Comparison of ENCODE assay signal across 1 cellular context in the genomic region with DNA sequence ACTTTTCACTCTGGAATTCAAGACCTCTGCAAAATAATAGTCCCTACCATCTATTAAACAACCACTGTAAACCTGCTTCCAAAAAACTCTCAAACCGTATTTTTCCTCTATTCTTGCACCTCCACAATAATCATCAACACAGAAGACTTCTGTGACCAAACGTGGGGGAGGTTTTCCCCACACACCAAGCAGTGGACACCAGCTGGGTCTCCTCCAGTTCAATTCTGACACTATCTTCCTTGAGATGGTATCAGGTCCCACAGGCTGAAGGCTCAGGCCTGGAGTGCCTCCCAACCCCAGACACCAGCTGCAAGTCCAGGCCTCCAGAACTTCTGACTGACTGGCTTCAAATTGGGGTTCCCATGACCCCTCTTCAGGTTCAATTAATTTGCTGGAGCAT.
A peak's percentile ranks its signal among the peaks of the same experiment; 100 is the strongest.
TF ChIP-seq lines count a peak whose summit lies in the region.

No MANE protein-coding gene starts in this region.

TF ChIP-seq in K562, 482 proteins besides CTCF, POLR2A, EP300 and RAD21 (continued from another document and continues in another):
- TF ChIP-seq, protein P1, sequence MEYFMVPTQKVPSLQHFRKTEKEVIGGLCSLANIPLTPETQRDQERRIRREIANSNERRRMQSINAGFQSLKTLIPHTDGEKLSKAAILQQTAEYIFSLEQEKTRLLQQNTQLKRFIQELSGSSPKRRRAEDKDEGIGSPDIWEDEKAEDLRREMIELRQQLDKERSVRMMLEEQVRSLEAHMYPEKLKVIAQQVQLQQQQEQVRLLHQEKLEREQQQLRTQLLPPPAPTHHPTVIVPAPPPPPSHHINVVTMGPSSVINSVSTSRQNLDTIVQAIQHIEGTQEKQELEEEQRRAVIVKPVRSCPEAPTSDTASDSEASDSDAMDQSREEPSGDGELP (CRISPR knock-in tag; IDR thresholded peaks at IDR 0.05; ENCODE audit: borderline replicate concordance), result peak; percentile 73
- TF ChIP-seq TARDBP (IDR thresholded peaks at IDR 0.05) (no peak), NEUROD1 (IDR thresholded peaks at IDR 0.05; ENCODE audit: borderline replicate concordance, low read depth, low read length, partially characterized antibody) (no peak), ZNF695 (CRISPR knock-in tag; IDR thresholded peaks at IDR 0.05) (no peak), ZNF174 (CRISPR knock-in tag; IDR thresholded peaks at IDR 0.05) (no peak), GATAD2A (IDR thresholded peaks at IDR 0.05) (0 out of 2 replicates have a peak, but pooled peaks have one; percentile 59), SIN3A (IDR thresholded peaks at IDR 0.05; ENCODE audit: borderline replicate concordance in 2 of 2, control insufficient read depth in 1 of 2, low read depth in 2 of 2, low read length in 2 of 2) (no peak), IRF2 (CRISPR knock-in tag; IDR thresholded peaks at IDR 0.05) (no peak), TRIM28 (IDR thresholded peaks at IDR 0.05) (no peak), TCF7 (IDR thresholded peaks at IDR 0.05; ENCODE audit: borderline replicate concordance) (no peak), CBX5 (IDR thresholded peaks at IDR 0.05; ENCODE audit: borderline replicate concordance, low read depth) (no peak), ARHGAP35 (IDR thresholded peaks at IDR 0.05; ENCODE audit: partially characterized antibody) (no peak), ETV1 (tag; conservative IDR thresholded peaks at IDR 0.05; ENCODE audit: low read depth) (no peak), NCOA4 (IDR thresholded peaks at IDR 0.05; ENCODE audit: partially characterized antibody) (no peak), TBL1XR1 (IDR thresholded peaks at IDR 0.05; ENCODE audit: low read length in 2 of 2) (peak in 1 of 2 experiments; percentile 58; a peak in 1 of 4 replicates), TBP (optimal IDR thresholded peaks at IDR 0.05; ENCODE audit: low read depth, low read length) (no peak), ETV5 (CRISPR knock-in tag; IDR thresholded peaks at IDR 0.05; ENCODE audit: low read depth) (no peak), POLR2AphosphoS5 (IDR thresholded peaks at IDR 0.05; ENCODE audit: control insufficient read depth, insufficient read depth, low read depth, low read length) (no peak), ELF4 (CRISPR knock-in tag; IDR thresholded peaks at IDR 0.05) (0 out of 2 replicates have a peak, but pooled peaks have one; percentile 9), EGR1 (conservative IDR thresholded peaks at IDR 0.05) (no peak), TAF15 (IDR thresholded peaks at IDR 0.05; ENCODE audit: low read depth, low read length) (no peak), YBX1 (IDR thresholded peaks at IDR 0.05) (no peak), CREM (IDR thresholded peaks at IDR 0.05; ENCODE audit: low read depth) (0 out of 2 replicates have a peak, but pooled peaks have one; percentile 20), ZFX (CRISPR knock-in tag; IDR thresholded peaks at IDR 0.05) (no peak), TCF3 (CRISPR knock-in tag; IDR thresholded peaks at IDR 0.05) (0 out of 2 replicates have a peak, but pooled peaks have one; percentile 19), NFE2 (IDR thresholded peaks at IDR 0.05; ENCODE audit: low read depth) (no peak), ZNF3 (CRISPR knock-in tag; IDR thresholded peaks at IDR 0.05) (no peak), ZNF766 (CRISPR knock-in tag; conservative IDR thresholded peaks at IDR 0.05) (peak; percentile 43; the same call in 1 of the 2 replicates), ZNF408 (CRISPR knock-in tag; IDR thresholded peaks at IDR 0.05; ENCODE audit: low read depth) (no peak), RHOXF2B (CRISPR knock-in tag; conservative IDR thresholded peaks at IDR 0.05) (no peak), ZNF77 (CRISPR knock-in tag; IDR thresholded peaks at IDR 0.05) (no peak), RNF2 (IDR thresholded peaks at IDR 0.05) (no peak), SMARCA4 (IDR thresholded peaks at IDR 0.05) (peak; percentile 62; the same call in 1 of the 2 replicates), MEIS2 (IDR thresholded peaks at IDR 0.05; ENCODE audit: partially characterized antibody) (peak; percentile 16), ZNF699 (CRISPR knock-in tag; IDR thresholded peaks at IDR 0.05; ENCODE audit: insufficient replicate concordance) (no peak), NR2C1 (IDR thresholded peaks at IDR 0.05) (no peak), NR2C1 (tag; IDR thresholded peaks at IDR 0.05) (no peak), MYNN (IDR thresholded peaks at IDR 0.05) (peak; percentile 36; the same call in 1 of the 2 replicates), MYNN (CRISPR knock-in tag; IDR thresholded peaks at IDR 0.05) (no peak), CBX1 (IDR thresholded peaks at IDR 0.05; ENCODE audit: low read depth) (no peak), MTA1 (IDR thresholded peaks at IDR 0.05; ENCODE audit: borderline replicate concordance) (peak; percentile 24; the same call in 1 of the 2 replicates), NUFIP1 (IDR thresholded peaks at IDR 0.05; ENCODE audit: partially characterized antibody) (no peak), CCAR2 (IDR thresholded peaks at IDR 0.05; ENCODE audit: low read depth, low read length) (no peak), DACH1 (IDR thresholded peaks at IDR 0.05; ENCODE audit: partially characterized antibody) (peak; percentile 18), DPF2 (IDR thresholded peaks at IDR 0.05) (peak; percentile 63; the same call in 1 of the 2 replicates), NCOR1 (IDR thresholded peaks at IDR 0.05) (peak; percentile 43; the same call in 1 of the 2 replicates)
- TF ChIP-seq, protein P2, sequence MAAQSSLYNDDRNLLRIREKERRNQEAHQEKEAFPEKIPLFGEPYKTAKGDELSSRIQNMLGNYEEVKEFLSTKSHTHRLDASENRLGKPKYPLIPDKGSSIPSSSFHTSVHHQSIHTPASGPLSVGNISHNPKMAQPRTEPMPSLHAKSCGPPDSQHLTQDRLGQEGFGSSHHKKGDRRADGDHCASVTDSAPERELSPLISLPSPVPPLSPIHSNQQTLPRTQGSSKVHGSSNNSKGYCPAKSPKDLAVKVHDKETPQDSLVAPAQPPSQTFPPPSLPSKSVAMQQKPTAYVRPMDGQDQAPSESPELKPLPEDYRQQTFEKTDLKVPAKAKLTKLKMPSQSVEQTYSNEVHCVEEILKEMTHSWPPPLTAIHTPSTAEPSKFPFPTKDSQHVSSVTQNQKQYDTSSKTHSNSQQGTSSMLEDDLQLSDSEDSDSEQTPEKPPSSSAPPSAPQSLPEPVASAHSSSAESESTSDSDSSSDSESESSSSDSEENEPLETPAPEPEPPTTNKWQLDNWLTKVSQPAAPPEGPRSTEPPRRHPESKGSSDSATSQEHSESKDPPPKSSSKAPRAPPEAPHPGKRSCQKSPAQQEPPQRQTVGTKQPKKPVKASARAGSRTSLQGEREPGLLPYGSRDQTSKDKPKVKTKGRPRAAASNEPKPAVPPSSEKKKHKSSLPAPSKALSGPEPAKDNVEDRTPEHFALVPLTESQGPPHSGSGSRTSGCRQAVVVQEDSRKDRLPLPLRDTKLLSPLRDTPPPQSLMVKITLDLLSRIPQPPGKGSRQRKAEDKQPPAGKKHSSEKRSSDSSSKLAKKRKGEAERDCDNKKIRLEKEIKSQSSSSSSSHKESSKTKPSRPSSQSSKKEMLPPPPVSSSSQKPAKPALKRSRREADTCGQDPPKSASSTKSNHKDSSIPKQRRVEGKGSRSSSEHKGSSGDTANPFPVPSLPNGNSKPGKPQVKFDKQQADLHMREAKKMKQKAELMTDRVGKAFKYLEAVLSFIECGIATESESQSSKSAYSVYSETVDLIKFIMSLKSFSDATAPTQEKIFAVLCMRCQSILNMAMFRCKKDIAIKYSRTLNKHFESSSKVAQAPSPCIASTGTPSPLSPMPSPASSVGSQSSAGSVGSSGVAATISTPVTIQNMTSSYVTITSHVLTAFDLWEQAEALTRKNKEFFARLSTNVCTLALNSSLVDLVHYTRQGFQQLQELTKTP (IDR thresholded peaks at IDR 0.05; ENCODE audit: low read depth in 1 of 2, partially characterized antibody in 2 of 2), result no peak
- TF ChIP-seq, protein P3, sequence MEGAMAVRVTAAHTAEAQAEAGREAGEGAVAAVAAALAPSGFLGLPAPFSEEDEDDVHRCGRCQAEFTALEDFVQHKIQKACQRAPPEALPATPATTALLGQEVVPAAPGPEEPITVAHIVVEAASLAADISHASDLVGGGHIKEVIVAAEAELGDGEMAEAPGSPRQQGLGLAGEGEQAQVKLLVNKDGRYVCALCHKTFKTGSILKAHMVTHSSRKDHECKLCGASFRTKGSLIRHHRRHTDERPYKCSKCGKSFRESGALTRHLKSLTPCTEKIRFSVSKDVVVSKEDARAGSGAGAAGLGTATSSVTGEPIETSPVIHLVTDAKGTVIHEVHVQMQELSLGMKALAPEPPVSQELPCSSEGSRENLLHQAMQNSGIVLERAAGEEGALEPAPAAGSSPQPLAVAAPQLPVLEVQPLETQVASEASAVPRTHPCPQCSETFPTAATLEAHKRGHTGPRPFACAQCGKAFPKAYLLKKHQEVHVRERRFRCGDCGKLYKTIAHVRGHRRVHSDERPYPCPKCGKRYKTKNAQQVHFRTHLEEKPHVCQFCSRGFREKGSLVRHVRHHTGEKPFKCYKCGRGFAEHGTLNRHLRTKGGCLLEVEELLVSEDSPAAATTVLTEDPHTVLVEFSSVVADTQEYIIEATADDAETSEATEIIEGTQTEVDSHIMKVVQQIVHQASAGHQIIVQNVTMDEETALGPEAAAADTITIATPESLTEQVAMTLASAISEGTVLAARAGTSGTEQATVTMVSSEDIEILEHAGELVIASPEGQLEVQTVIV (CRISPR knock-in tag; IDR thresholded peaks at IDR 0.05; ENCODE audit: borderline replicate concordance), result no peak
- TF ChIP-seq, protein P4, sequence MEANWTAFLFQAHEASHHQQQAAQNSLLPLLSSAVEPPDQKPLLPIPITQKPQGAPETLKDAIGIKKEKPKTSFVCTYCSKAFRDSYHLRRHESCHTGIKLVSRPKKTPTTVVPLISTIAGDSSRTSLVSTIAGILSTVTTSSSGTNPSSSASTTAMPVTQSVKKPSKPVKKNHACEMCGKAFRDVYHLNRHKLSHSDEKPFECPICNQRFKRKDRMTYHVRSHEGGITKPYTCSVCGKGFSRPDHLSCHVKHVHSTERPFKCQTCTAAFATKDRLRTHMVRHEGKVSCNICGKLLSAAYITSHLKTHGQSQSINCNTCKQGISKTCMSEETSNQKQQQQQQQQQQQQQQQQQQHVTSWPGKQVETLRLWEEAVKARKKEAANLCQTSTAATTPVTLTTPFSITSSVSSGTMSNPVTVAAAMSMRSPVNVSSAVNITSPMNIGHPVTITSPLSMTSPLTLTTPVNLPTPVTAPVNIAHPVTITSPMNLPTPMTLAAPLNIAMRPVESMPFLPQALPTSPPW (CRISPR knock-in tag; IDR thresholded peaks at IDR 0.05), result peak; percentile 36; the same call in 1 of the 2 replicates
- TF ChIP-seq, protein P5, sequence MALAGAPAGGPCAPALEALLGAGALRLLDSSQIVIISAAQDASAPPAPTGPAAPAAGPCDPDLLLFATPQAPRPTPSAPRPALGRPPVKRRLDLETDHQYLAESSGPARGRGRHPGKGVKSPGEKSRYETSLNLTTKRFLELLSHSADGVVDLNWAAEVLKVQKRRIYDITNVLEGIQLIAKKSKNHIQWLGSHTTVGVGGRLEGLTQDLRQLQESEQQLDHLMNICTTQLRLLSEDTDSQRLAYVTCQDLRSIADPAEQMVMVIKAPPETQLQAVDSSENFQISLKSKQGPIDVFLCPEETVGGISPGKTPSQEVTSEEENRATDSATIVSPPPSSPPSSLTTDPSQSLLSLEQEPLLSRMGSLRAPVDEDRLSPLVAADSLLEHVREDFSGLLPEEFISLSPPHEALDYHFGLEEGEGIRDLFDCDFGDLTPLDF (CRISPR knock-in tag; IDR thresholded peaks at IDR 0.05), result no peak
- TF ChIP-seq, protein P6, sequence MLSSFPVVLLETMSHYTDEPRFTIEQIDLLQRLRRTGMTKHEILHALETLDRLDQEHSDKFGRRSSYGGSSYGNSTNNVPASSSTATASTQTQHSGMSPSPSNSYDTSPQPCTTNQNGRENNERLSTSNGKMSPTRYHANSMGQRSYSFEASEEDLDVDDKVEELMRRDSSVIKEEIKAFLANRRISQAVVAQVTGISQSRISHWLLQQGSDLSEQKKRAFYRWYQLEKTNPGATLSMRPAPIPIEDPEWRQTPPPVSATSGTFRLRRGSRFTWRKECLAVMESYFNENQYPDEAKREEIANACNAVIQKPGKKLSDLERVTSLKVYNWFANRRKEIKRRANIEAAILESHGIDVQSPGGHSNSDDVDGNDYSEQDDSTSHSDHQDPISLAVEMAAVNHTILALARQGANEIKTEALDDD (IDR thresholded peaks at IDR 0.05), result 0 out of 2 replicates have a peak, but pooled peaks have one; percentile 36
- TF ChIP-seq, protein P7, sequence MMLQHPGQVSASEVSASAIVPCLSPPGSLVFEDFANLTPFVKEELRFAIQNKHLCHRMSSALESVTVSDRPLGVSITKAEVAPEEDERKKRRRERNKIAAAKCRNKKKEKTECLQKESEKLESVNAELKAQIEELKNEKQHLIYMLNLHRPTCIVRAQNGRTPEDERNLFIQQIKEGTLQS (IDR thresholded peaks at IDR 0.05), result no peak
- TF ChIP-seq, protein P7 (CRISPR knock-in tag; conservative IDR thresholded peaks at IDR 0.05), result no peak
- TF ChIP-seq, protein P8, sequence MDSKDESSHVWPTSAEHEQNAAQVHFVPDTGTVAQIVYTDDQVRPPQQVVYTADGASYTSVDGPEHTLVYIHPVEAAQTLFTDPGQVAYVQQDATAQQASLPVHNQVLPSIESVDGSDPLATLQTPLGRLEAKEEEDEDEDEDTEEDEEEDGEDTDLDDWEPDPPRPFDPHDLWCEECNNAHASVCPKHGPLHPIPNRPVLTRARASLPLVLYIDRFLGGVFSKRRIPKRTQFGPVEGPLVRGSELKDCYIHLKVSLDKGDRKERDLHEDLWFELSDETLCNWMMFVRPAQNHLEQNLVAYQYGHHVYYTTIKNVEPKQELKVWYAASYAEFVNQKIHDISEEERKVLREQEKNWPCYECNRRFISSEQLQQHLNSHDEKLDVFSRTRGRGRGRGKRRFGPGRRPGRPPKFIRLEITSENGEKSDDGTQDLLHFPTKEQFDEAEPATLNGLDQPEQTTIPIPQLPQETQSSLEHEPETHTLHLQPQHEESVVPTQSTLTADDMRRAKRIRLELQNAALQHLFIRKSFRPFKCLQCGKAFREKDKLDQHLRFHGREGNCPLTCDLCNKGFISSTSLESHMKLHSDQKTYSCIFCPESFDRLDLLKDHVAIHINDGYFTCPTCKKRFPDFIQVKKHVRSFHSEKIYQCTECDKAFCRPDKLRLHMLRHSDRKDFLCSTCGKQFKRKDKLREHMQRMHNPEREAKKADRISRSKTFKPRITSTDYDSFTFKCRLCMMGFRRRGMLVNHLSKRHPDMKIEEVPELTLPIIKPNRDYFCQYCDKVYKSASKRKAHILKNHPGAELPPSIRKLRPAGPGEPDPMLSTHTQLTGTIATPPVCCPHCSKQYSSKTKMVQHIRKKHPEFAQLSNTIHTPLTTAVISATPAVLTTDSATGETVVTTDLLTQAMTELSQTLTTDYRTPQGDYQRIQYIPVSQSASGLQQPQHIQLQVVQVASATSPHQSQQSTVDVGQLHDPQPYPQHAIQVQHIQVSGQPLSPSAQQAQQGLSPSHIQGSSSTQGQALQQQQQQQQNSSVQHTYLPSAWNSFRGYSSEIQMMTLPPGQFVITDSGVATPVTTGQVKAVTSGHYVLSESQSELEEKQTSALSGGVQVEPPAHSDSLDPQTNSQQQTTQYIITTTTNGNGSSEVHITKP (IDR thresholded peaks at IDR 0.05; ENCODE audit: partially characterized antibody), result no peak
